ENCODE assay signal across 10 cellular contexts in genomic region chr3:11764931-11765363, GRCh38.
DNase-seq lines count a peak whose midpoint lies in the region; ATAC-seq and TF ChIP-seq lines count a peak whose summit lies in the region.
"Had no signal": no experiment of that assay in that cellular context is flagged by ENCODE, and none has a peak within 500 bp of the region (broad histone marks: within the 10 kb centered on the region; RNA-seq: fewer than 3 reads in every experiment).

No MANE protein-coding gene starts in this region.

- no peaks in the 10 kb centered on the region for H3K27me3 Mint-ChIP-seq in activated CD4-positive, alpha-beta T cell treated with anti-CD3 and anti-CD28 coated beads for 36 hours

- CTCF ChIA-PET in activated CD4-positive, alpha-beta T cell treated with anti-CD3 and anti-CD28 coated beads for 36 hours (lab: Charles Lee), result interaction anchor here (0.6 to 0.8 kb wide), 3 partner anchors 109 to 386 kb away, joined by 3 read pairs; no protein-coding TSS in a partner anchor
- CTCF ChIA-PET in PC-9 (lab: Charles Lee), result interaction anchor here (0.7 kb wide), 1 partner anchor 17 kb away, joined by 10 read pairs; no protein-coding TSS in a partner anchor

- peaks cover 13% of the 10 kb centered on the region for H3K4me1 Mint-ChIP-seq in activated CD4-positive, alpha-beta T cell treated with anti-CD3 and anti-CD28 coated beads for 36 hours
- H3K4me1 Mint-ChIP-seq: nephron had no signal

- no peaks in the 10 kb centered on the region for H3K9me3 Mint-ChIP-seq in activated CD4-positive, alpha-beta T cell treated with anti-CD3 and anti-CD28 coated beads for 36 hours (ENCODE audit: low read depth)
- H3K9me3 Mint-ChIP-seq: nephron had no signal

- no peak overlapping the region for H3K4me3 Mint-ChIP-seq in activated CD4-positive, alpha-beta T cell treated with anti-CD3 and anti-CD28 coated beads for 36 hours
- H3K4me3 Mint-ChIP-seq: nephron had no signal

- peaks cover 28% of the 10 kb centered on the region for H3K4me1 ChIP-seq in PC-9 (replicated peaks; ENCODE audit: insufficient read depth)

- TF ChIP-seq CTCF in PC-9 (conservative IDR thresholded peaks at IDR 0.05), result no peak
- no peak for TF ChIP-seq CTCF in omental fat pad (IDR thresholded peaks at IDR 0.05)

- peak overlapping the region; percentile 77 for H3K4me2 ChIP-seq in PC-9

- peak; percentile 74 for DNase-seq in activated CD4-positive, alpha-beta T cell treated with anti-CD3 and anti-CD28 coated beads for 36 hours
- no peak for DNase-seq in activated CD4-positive, alpha-beta T cell treated with anti-CD3 and anti-CD28 coated beads for 4 hours
- DNase-seq in PC-9 (peak; percentile 58 to 82), dermis microvascular lymphatic vessel endothelial cell (ENCODE audit: low read depth in 2 of 2) (peak; percentile 89 to 97), GF-D8 (lab: John Stamatoyannopoulos, UW) (no peak), DMS53 (lab: John Stamatoyannopoulos, UW) (no peak), omental fat pad (ENCODE audit: low spot score) (no peak)
- DNase-seq in stimulated activated CD4-positive, alpha-beta T cell treated with anti-CD3 and anti-CD28 coated beads, Interleukin-4, amount 100 ng/mL, for 48 hours (ENCODE audit: low read depth in 2 of 2), result peak; percentile 21 to 30
- DNase-seq: NCI-H2227 treated with DMSO at 0.1 percent for 48 hours had no signal

- no peaks in the 10 kb centered on the region for H3K36me3 ChIP-seq in PC-9 (ENCODE audit: low read depth)

- no peaks in the 10 kb centered on the region for H3K36me3 Mint-ChIP-seq in activated CD4-positive, alpha-beta T cell treated with anti-CD3 and anti-CD28 coated beads for 36 hours (ENCODE audit: low read depth)

- H3K27ac Mint-ChIP-seq in activated CD4-positive, alpha-beta T cell treated with anti-CD3 and anti-CD28 coated beads for 36 hours, result peak overlapping the region; percentile 22
- H3K27ac Mint-ChIP-seq: nephron had no signal

- peak overlapping the region; percentile 81 for H3K27ac ChIP-seq in PC-9

- BruUV-seq in PC-9 (replicated peaks; lab: Mats Ljungman, UMichigan), result no TSS peak

- ATAC-seq in activated CD4-positive, alpha-beta T cell treated with anti-CD3 and anti-CD28 coated beads for 36 hours, result peak; percentile 85
- no peak for ATAC-seq in omental fat pad (ENCODE audit: low FRiP score)

- peak overlapping the region; percentile 64 for H2AFZ ChIP-seq in PC-9

- H3F3A ChIP-seq in PC-9 (ENCODE audit: insufficient read depth, low read depth), result peaks cover 28% of the 10 kb centered on the region

- no peaks in the 10 kb centered on the region for H4K20me1 ChIP-seq in PC-9 (ENCODE audit: insufficient read depth)

- H3K9me2 ChIP-seq in PC-9 (ENCODE audit: insufficient read depth), result no peaks in the 10 kb centered on the region

- peak overlapping the region; percentile 38; the same call in 1 of the 2 replicates for H3K4me3 ChIP-seq in PC-9

- POLR2A ChIA-PET in activated CD4-positive, alpha-beta T cell treated with anti-CD3 and anti-CD28 coated beads for 36 hours (lab: Charles Lee), result interaction anchor here (0.5 kb wide), 1 partner anchor 141 kb away, joined by 3 read pairs; no protein-coding TSS in a partner anchor
- POLR2A ChIA-PET in PC-9 (lab: Charles Lee; ENCODE audit: unreplicated experiment), result interaction anchor here (0.6 kb wide), 3 partner anchors 20 to 350 kb away, joined by 3 to 4 read pairs (median 4); no protein-coding TSS in a partner anchor

- no peaks in the 10 kb centered on the region for H3K79me2 ChIP-seq in PC-9 (ENCODE audit: low read depth)

- intact Hi-C loops in activated CD4-positive, alpha-beta T cell treated with anti-CD3 and anti-CD28 coated beads for 36 hours (cut with DNase I, micrococcal nuclease), result loop anchor here in 1 of 2 experiments (5.0 kb wide), 1 partner anchor 43 kb away; no protein-coding TSS in a partner anchor
- intact Hi-C loops in PC-9 (cut with micrococcal nuclease; ENCODE audit: unreplicated experiment), result no loop called here

- no peaks in the 10 kb centered on the region for H3K27me3 ChIP-seq in PC-9 (ENCODE audit: insufficient read depth, low read depth)

- no peaks in the 10 kb centered on the region for H3K9me3 ChIP-seq in PC-9 (ENCODE audit: insufficient read depth, low read depth)

Comparison
In these comparisons a context has a peak if more than half of its experiments do, and no peak if none do; other contexts are left out.
1. DNase-seq: peak in activated CD4-positive, alpha-beta T cell treated with anti-CD3 and anti-CD28 coated beads for 36 hours (single experiment), PC-9 (2 of 2), dermis microvascular lymphatic vessel endothelial cell (2 of 2) and stimulated activated CD4-positive, alpha-beta T cell treated with anti-CD3 and anti-CD28 coated beads, Interleukin-4, amount 100 ng/mL, for 48 hours (2 of 2); none in activated CD4-positive, alpha-beta T cell treated with anti-CD3 and anti-CD28 coated beads for 4 hours (0 of 2), GF-D8 (single experiment), DMS53 (single experiment) and omental fat pad (single experiment).